Comparison of ENCODE assay signal across 13 cellular contexts in the genomic region with DNA sequence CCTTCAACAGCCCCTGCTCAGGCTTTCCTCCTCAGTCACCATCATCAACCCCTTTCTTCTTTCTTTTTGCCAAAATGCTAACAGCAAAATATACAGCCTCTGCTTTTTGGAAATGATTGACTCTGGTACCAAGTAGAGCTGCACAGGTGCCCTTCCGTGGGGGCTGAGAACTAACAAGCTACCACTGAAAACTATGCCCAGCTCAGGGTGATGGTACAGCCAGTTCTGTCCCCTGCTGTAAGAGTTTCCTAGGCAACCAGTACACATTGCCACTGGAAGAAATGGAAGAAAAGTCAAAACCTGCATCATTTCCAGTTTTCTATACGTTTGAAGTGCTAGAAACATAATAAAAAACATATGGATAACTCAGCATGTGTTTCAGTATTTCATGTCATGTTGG.
A peak's percentile ranks its signal among the peaks of the same experiment; 100 is the strongest.
DNase-seq lines count a peak whose midpoint lies in the region; ATAC-seq and TF ChIP-seq lines count a peak whose summit lies in the region.
"Had no signal": no experiment of that assay in that cellular context is flagged by ENCODE, and none has a peak within 500 bp of the region (broad histone marks: within the 10 kb centered on the region; RNA-seq: fewer than 3 reads in every experiment).

No MANE protein-coding gene starts in this region.

- H3K27me3 Mint-ChIP-seq in GM23338 (ENCODE audit: insufficient read depth, low read depth, poor library complexity) (peaks cover 11% of the 10 kb centered on the region), natural killer cell (ENCODE audit: low read depth in 2 of 2) (peaks cover 0 to 3% of the 10 kb centered on the region in 2 donors)

- H3K79me2 ChIP-seq in GM23338 (replicated peaks; ENCODE audit: insufficient read depth), result no peaks in the 10 kb centered on the region
- no peaks in the 10 kb centered on the region for H3K79me2 ChIP-seq in mesendoderm (ENCODE audit: control insufficient read depth, insufficient read depth, low read length)

- no peak overlapping the region for H2AFZ ChIP-seq in GM23338

- H2BK5ac ChIP-seq in mesendoderm (ENCODE audit: low read length), result no peak overlapping the region

- H3K27ac Mint-ChIP-seq in GM23338 (no peak overlapping the region), natural killer cell (no peak overlapping the region)
- H3K27ac Mint-ChIP-seq: CD8-positive, alpha-beta memory T cell had no signal

- H3K4me1 Mint-ChIP-seq in GM23338, result peaks cover 46% of the 10 kb centered on the region
- H3K4me1 Mint-ChIP-seq in natural killer cell, result no peaks in the 10 kb centered on the region
- H3K4me1 Mint-ChIP-seq: CD8-positive, alpha-beta memory T cell had no signal

- H3K18ac ChIP-seq in mesendoderm (ENCODE audit: low read length), result no peak overlapping the region

- H4K5ac ChIP-seq in mesendoderm (ENCODE audit: low read length), result no peak overlapping the region

- H3K9me3 Mint-ChIP-seq in GM23338 (no peaks in the 10 kb centered on the region), natural killer cell (no peaks in the 10 kb centered on the region)
- H3K9me3 Mint-ChIP-seq: CD8-positive, alpha-beta memory T cell had no signal

- no peak overlapping the region for H3K4me3 ChIP-seq in GM23338
- no peak overlapping the region for H3K4me3 ChIP-seq in mesendoderm (ENCODE audit: low read length)
- no peak overlapping the region for H3K4me3 ChIP-seq in testis
- H3K4me3 ChIP-seq: BLaER1, HAP-1 had no signal

- no peak overlapping the region for H3K4me3 Mint-ChIP-seq in GM23338
- H3K4me3 Mint-ChIP-seq in natural killer cell, result no peak overlapping the region
- H3K4me3 Mint-ChIP-seq: CD8-positive, alpha-beta memory T cell had no signal

- peak; percentile 21; the same call in 1 of the 3 replicates for ATAC-seq in GM23338
- ATAC-seq in natural killer cell, result no peak
- ATAC-seq in GM19035 (IDR thresholded peaks at IDR 0.05; ENCODE audit: unreplicated experiment), result no peak

- DNase-seq in DMS53 (lab: John Stamatoyannopoulos, UW), result peak; percentile 3
- no peak for DNase-seq in DMS53 treated with DMSO at 0.1 percent for 48 hours (lab: John Stamatoyannopoulos, UW; ENCODE audit: unreplicated experiment)
- peak; percentile 11 for DNase-seq in GM23338 (ENCODE audit: low spot score)
- DNase-seq in brain pericyte (ENCODE audit: low read depth, low spot score), result peak; percentile 12
- peak; percentile 50 for DNase-seq in mesendoderm
- no peak for DNase-seq in natural killer cell
- DNase-seq in testis, result no peak
- DNase-seq: Caco-2; CD8-positive, alpha-beta memory T cell had no signal

- WGBS in mesendoderm (ENCODE audit: extremely low coverage, insufficient coverage, low lambda C conversion rate), result no CpG with 5 or more reads among the region's 2 CpGs
- 58 to 70% methylated on average over 2 of the region's 2 CpGs for WGBS in testis, 2 donors

- H3K9ac ChIP-seq in mesendoderm (ENCODE audit: low read length), result no peak overlapping the region
- H3K9ac ChIP-seq: BLaER1 had no signal

- H4K8ac ChIP-seq in mesendoderm (ENCODE audit: low read depth, low read length), result no peak overlapping the region

- no peak overlapping the region for H3K4ac ChIP-seq in mesendoderm (ENCODE audit: low read depth, low read length)

- H2BK120ac ChIP-seq in mesendoderm (ENCODE audit: low read depth, low read length), result no peak overlapping the region

- H4K20me1 ChIP-seq in GM23338 (replicated peaks; ENCODE audit: insufficient read depth), result no peaks in the 10 kb centered on the region
- H4K20me1 ChIP-seq: BLaER1 had no signal

- no peak for TF ChIP-seq CTCF in GM23338 (conservative IDR thresholded peaks at IDR 0.05; ENCODE audit: low read depth in 2 of 2)
- TF ChIP-seq CTCF in natural killer cell (IDR thresholded peaks at IDR 0.05), result no peak
- TF ChIP-seq CTCF in testis (IDR thresholded peaks at IDR 0.05), result no peak

- peaks cover 33% of the 10 kb centered on the region for H3K4me1 ChIP-seq in GM23338 (ENCODE audit: insufficient read depth)
- H3K4me1 ChIP-seq in mesendoderm (ENCODE audit: control insufficient read depth, low read depth, low read length), result no peaks in the 10 kb centered on the region
- no peaks in the 10 kb centered on the region for H3K4me1 ChIP-seq in testis
- H3K4me1 ChIP-seq: BLaER1, Caco-2, HAP-1 had no signal

- H3K27ac ChIP-seq in GM23338 (ENCODE audit: low read depth) (no peak overlapping the region), mesendoderm (ENCODE audit: low read depth, low read length) (no peak overlapping the region), testis (no peak overlapping the region)
- H3K27ac ChIP-seq: 22Rv1, BLaER1 had no signal

- H3K9me2 ChIP-seq in GM23338 (ENCODE audit: insufficient read depth), result no peaks in the 10 kb centered on the region

- no peaks in the 10 kb centered on the region for H3K9me3 ChIP-seq in testis
- H3K9me3 ChIP-seq: BLaER1, Caco-2, HAP-1 had no signal

- no peaks in the 10 kb centered on the region for H3K36me3 ChIP-seq in GM23338 (ENCODE audit: insufficient read depth)
- no peaks in the 10 kb centered on the region for H3K36me3 ChIP-seq in mesendoderm (ENCODE audit: control insufficient read depth, insufficient read depth, low read length)
- no peaks in the 10 kb centered on the region for H3K36me3 ChIP-seq in testis (ENCODE audit: low read depth, missing control alignments)
- H3K36me3 ChIP-seq: BLaER1, HAP-1 had no signal

- no peaks in the 10 kb centered on the region for H3K27me3 ChIP-seq in GM23338 (ENCODE audit: insufficient read depth)
- H3K27me3 ChIP-seq in mesendoderm (ENCODE audit: insufficient read depth, low read length, poor library complexity), result no peaks in the 10 kb centered on the region
- no peaks in the 10 kb centered on the region for H3K27me3 ChIP-seq in testis
- H3K27me3 ChIP-seq: BLaER1 had no signal

- intact Hi-C loops in natural killer cell (cut with micrococcal nuclease), result no loop called here
- intact Hi-C loops in testis (cut with DNase I; ENCODE audit: low total_unique reads), result no loop called here

- H3K36me3 Mint-ChIP-seq in GM23338 (ENCODE audit: low read depth) (no peaks in the 10 kb centered on the region), natural killer cell (no peaks in the 10 kb centered on the region)
- H3K36me3 Mint-ChIP-seq: CD8-positive, alpha-beta memory T cell had no signal

- H3K56ac ChIP-seq in mesendoderm (ENCODE audit: low read length), result no peak overlapping the region

- no peak overlapping the region for H3K4me2 ChIP-seq in GM23338
- H3K4me2 ChIP-seq in mesendoderm (ENCODE audit: low read length), result no peak overlapping the region
- H3K4me2 ChIP-seq: BLaER1 had no signal

- no peak overlapping the region for H3K23ac ChIP-seq in mesendoderm (ENCODE audit: low read length)

- H3F3A ChIP-seq in GM23338 (replicated peaks; ENCODE audit: low read depth), result no peaks in the 10 kb centered on the region

- no peak overlapping the region for H2AK5ac ChIP-seq in mesendoderm (ENCODE audit: low read length)

- no peak overlapping the region for H2BK15ac ChIP-seq in mesendoderm (replicated peaks; ENCODE audit: low read depth)

- no peaks in the 10 kb centered on the region for H3K79me1 ChIP-seq in mesendoderm (ENCODE audit: low read length)

- TF ChIP-seq POLR2A in testis (IDR thresholded peaks at IDR 0.05), result no peak

TF ChIP-seq in GM23338, 12 proteins besides CTCF, POLR2A, EP300 and RAD21 (continues in another document):
- TF ChIP-seq ZNF331 (CRISPR knock-in tag; IDR thresholded peaks at IDR 0.05; ENCODE audit: low read depth) (no peak), CREB1 (CRISPR knock-in tag; IDR thresholded peaks at IDR 0.05; ENCODE audit: low read depth) (no peak), ZNF114 (CRISPR knock-in tag; IDR thresholded peaks at IDR 0.05) (no peak), EZH2phosphoT487 (IDR thresholded peaks at IDR 0.05; ENCODE audit: unreplicated experiment) (no peak), JUNB (IDR thresholded peaks at IDR 0.05; ENCODE audit: unreplicated experiment) (no peak), STAT1 (IDR thresholded peaks at IDR 0.05; ENCODE audit: unreplicated experiment) (no peak), POLR2AphosphoS5 (IDR thresholded peaks at IDR 0.05; ENCODE audit: low read depth) (no peak)
- TF ChIP-seq, protein P1, sequence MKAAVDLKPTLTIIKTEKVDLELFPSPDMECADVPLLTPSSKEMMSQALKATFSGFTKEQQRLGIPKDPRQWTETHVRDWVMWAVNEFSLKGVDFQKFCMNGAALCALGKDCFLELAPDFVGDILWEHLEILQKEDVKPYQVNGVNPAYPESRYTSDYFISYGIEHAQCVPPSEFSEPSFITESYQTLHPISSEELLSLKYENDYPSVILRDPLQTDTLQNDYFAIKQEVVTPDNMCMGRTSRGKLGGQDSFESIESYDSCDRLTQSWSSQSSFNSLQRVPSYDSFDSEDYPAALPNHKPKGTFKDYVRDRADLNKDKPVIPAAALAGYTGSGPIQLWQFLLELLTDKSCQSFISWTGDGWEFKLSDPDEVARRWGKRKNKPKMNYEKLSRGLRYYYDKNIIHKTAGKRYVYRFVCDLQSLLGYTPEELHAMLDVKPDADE (IDR thresholded peaks at IDR 0.05), result no peak

Comparison
In these comparisons a context has a peak if more than half of its experiments do, and no peak if none do; other contexts are left out.
1. DNase-seq: peak in DMS53 (single experiment), GM23338 (single experiment), brain pericyte (single experiment) and mesendoderm (single experiment); none in DMS53 treated with DMSO at 0.1 percent for 48 hours (single experiment), natural killer cell (single experiment) and testis (single experiment).